ENCODE assay signal across 19 cellular contexts in genomic region chr3:108021131-108021530, GRCh38.
"Had no signal": no experiment of that assay in that cellular context is flagged by ENCODE, and none has a peak within 500 bp of the region (broad histone marks: within the 10 kb centered on the region; RNA-seq: fewer than 3 reads in every experiment).

No MANE protein-coding gene starts in this region.

- ATAC-seq: gastrocnemius medialis; left lobe of liver; natural killer cell; right lobe of liver; stimulated activated naive B cell treated with anti-CD40 and anti-IgM and Interleukin-4, amounts not matched to agents 10 μg/mL and 1 μg/mL and 100 μg/mL, for 72 hours; upper lobe of right lung had no signal

- H3K9me3 Mint-ChIP-seq: memory B cell; natural killer cell; stimulated activated naive CD8-positive, alpha-beta T cell treated with anti-CD3 and anti-CD28 coated beads, Interleukin-15, Interleukin-2, amounts not matched to agents 100 ng/mL and 50 ng/mL, for 24 hours had no signal

- H3K27me3 Mint-ChIP-seq: stimulated activated naive CD8-positive, alpha-beta T cell treated with anti-CD3 and anti-CD28 coated beads, Interleukin-15, Interleukin-2, amounts not matched to agents 100 ng/mL and 50 ng/mL, for 24 hours had no signal

- DNase-seq: dorsolateral prefrontal cortex; effector CD4-positive, alpha-beta T cell; endodermal cell; foreskin fibroblast; gastrocnemius medialis; head of caudate nucleus; kidney; natural killer cell; right lobe of liver; small intestine; stimulated activated CD4-positive, alpha-beta T cell treated with anti-CD3 and anti-CD28 coated beads, Interleukin-15, amount 100 ng/mL, for 24 hours; stimulated activated CD4-positive, alpha-beta T cell treated with anti-CD3 and anti-CD28 coated beads, Interleukin-2, amount 100 ng/mL, for 48 hours; stimulated activated naive B cell treated with anti-CD40 and anti-IgM and Interleukin-4, amounts not matched to agents 10 μg/mL and 1 μg/mL and 100 μg/mL, for 72 hours; upper lobe of right lung; uterus had no signal

- H3K36me3 Mint-ChIP-seq: natural killer cell had no signal

- H3K4me3 Mint-ChIP-seq: endodermal cell; memory B cell; natural killer cell; stimulated activated naive B cell treated with anti-CD40 and anti-IgM and Interleukin-4, amounts not matched to agents 10 μg/mL and 1 μg/mL and 100 μg/mL, for 72 hours; stimulated activated naive CD8-positive, alpha-beta T cell treated with anti-CD3 and anti-CD28 coated beads, Interleukin-15, Interleukin-2, amounts not matched to agents 100 ng/mL and 50 ng/mL, for 24 hours had no signal

- H3K27ac Mint-ChIP-seq: endodermal cell; memory B cell; natural killer cell; progenitor cell of endocrine pancreas; stimulated activated naive B cell treated with anti-CD40 and anti-IgM and Interleukin-4, amounts not matched to agents 10 μg/mL and 1 μg/mL and 100 μg/mL, for 72 hours; stimulated activated naive CD8-positive, alpha-beta T cell treated with anti-CD3 and anti-CD28 coated beads, Interleukin-15, Interleukin-2, amounts not matched to agents 100 ng/mL and 50 ng/mL, for 24 hours had no signal
